Comparison of ENCODE assay signal across 23 cellular contexts in genomic region chr12:90226211-90226610, GRCh38.
"Had no signal": no experiment of that assay in that cellular context is flagged by ENCODE, and none has a peak within 500 bp of the region (broad histone marks: within the 10 kb centered on the region; RNA-seq: fewer than 3 reads in every experiment).

No MANE protein-coding gene starts in this region.

- H3K27ac ChIP-seq: epithelial cell of prostate, heart right ventricle, lower lobe of right lung, neutrophil, pancreas, right lobe of liver, thyroid gland had no signal

- H3K27me3 ChIP-seq: heart right ventricle, neutrophil, pancreas, right lobe of liver, thyroid gland had no signal

- H3K4me1 ChIP-seq: heart right ventricle, lower lobe of right lung, pancreas, right lobe of liver, thyroid gland had no signal

- H3K36me3 ChIP-seq: heart right ventricle, lower lobe of right lung, neutrophil, pancreas, right lobe of liver, thyroid gland had no signal

- H3K4me3 ChIP-seq: heart right ventricle, lower lobe of right lung, pancreas, right lobe of liver, smooth muscle cell, thyroid gland had no signal

- H3K4me2 ChIP-seq: smooth muscle cell had no signal

- ATAC-seq: esophagus mucosa; heart right ventricle; left ventricle myocardium superior; lower lobe of right lung; natural killer cell treated with Interleukin-12 subunit alpha and Interleukin-12 subunit beta and Interleukin-15 and Interleukin-18, amount 100 ng/mL, for 72 hours; pancreas; right lobe of liver; stimulated activated naive CD8-positive, alpha-beta T cell treated with anti-CD3 and anti-CD28 coated beads, Interleukin-15, amount 100 ng/mL, for 72 hours had no signal

- DNase-seq: effector CD8-positive, alpha-beta T cell; endodermal cell; foreskin melanocyte; glutamatergic neuron; heart right ventricle; hippocampal formation; left ventricle myocardium superior; lower lobe of right lung; naive B cell; pancreas; right lobe of liver; stimulated activated CD4-positive, alpha-beta T cell treated with anti-CD3 and anti-CD28 coated beads, Interleukin-12 subunit alpha, Interleukin-12 subunit beta, amount 100 ng/mL, for 4 hours; stimulated activated CD4-positive, alpha-beta T cell treated with anti-CD3 and anti-CD28 coated beads, Interleukin-1b, Interleukin-23, amount 100 ng/mL, for 48 hours; stimulated activated CD4-positive, alpha-beta T cell treated with anti-CD3 and anti-CD28 coated beads, Interleukin-4, amount 100 ng/mL, for 1 hour; stimulated activated CD8-positive, alpha-beta memory T cell treated with anti-CD3 and anti-CD28 coated beads, Interleukin-4, amount 100 ng/mL, for 48 hours; stimulated activated naive CD4-positive, alpha-beta T cell; stimulated activated naive CD8-positive, alpha-beta T cell treated with anti-CD3 and anti-CD28 coated beads, Interleukin-15, amount 100 ng/mL, for 72 hours; thyroid gland had no signal

- H3K9me3 ChIP-seq: heart right ventricle, lower lobe of right lung, neutrophil, pancreas, right lobe of liver, thyroid gland had no signal
